In the genomic region with DNA sequence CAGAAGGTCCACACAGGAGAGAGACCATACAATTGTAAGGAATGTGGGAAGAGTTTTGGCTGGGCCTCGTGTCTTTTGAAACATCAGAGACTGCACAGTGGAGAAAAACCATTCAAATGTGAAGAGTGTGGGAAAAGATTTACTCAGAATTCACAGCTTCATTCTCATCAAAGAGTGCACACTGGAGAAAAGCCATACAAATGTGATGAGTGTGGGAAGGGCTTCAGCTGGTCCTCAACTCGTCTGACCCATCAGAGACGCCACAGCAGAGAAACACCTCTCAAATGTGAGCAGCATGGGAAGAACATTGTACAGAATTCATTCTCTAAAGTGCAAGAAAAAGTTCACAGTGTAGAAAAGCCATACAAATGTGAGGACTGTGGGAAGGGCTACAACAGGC, we compare ENCODE assay signal across 13 cellular contexts. TPM values are rescaled to one million over a fixed set of nuclear protein-coding genes. Genes with fewer than 3 reads are reported as not detected.
DNase-seq lines count a peak whose midpoint lies in the region; ATAC-seq, FAIRE-seq and TF ChIP-seq lines count a peak whose summit lies in the region.
"Had no signal": no experiment of that assay in that cellular context is flagged by ENCODE, and none has a peak within 500 bp of the region (broad histone marks: within the 10 kb centered on the region; RNA-seq: fewer than 3 reads in every experiment).

No MANE protein-coding gene starts in this region.

- H3K27me3 ChIP-seq in breast epithelium (no peaks in the 10 kb centered on the region), bronchial epithelial cell (ENCODE audit: control insufficient read depth, insufficient read depth, low read length) (no peaks in the 10 kb centered on the region), muscle layer of colon (ENCODE audit: control insufficient read depth in 1 of 2, insufficient read depth in 2 of 2, low read length in 2 of 2) (no peaks in the 10 kb centered on the region)

- H3K9me3 Mint-ChIP-seq in MCF 10A (ENCODE audit: unreplicated experiment) = peaks cover 27% of the 10 kb centered on the region

- peak; percentile 93 for FAIRE-seq in bronchial epithelial cell (lab: Jason Lieb, UNC)
- FAIRE-seq: GM19239 had no signal

- no peak for TF ChIP-seq CTCF in MCF 10A (IDR thresholded peaks at IDR 0.05; ENCODE audit: unreplicated experiment)
- no peak for TF ChIP-seq CTCF in breast epithelium (IDR thresholded peaks at IDR 0.05)
- no peak for TF ChIP-seq CTCF in bronchial epithelial cell (IDR thresholded peaks at IDR 0.05; ENCODE audit: insufficient read depth, low read length, severe bottlenecking)

- CTCF ChIA-PET in MCF 10A (lab: Yijun Ruan, JAX) = no interaction called here

- no peak overlapping the region for H3K4me3 ChIP-seq in breast epithelium
- H3K4me3 ChIP-seq in bronchial epithelial cell (ENCODE audit: low read depth, low read length) = no peak overlapping the region
- H3K4me3 ChIP-seq in muscle layer of colon (ENCODE audit: low read depth in 1 of 2, low read length in 2 of 2) = peak overlapping the region; percentile 11 to 29

- no peaks in the 10 kb centered on the region for H3K27me3 Mint-ChIP-seq in MCF 10A (ENCODE audit: insufficient read depth, unreplicated experiment)
- H3K27me3 Mint-ChIP-seq: IgD-negative memory B cell had no signal

- DNase-seq in MCF 10A (ENCODE audit: unreplicated experiment) = no peak
- DNase-seq in breast epithelium (ENCODE audit: low spot score in 2 of 2) = no peak
- no peak for DNase-seq in bronchial epithelial cell (ENCODE audit: low read depth)
- no peak for DNase-seq in kidney tubule cell (ENCODE audit: low spot score)
- no peak for DNase-seq in activated effector memory CD4-positive, alpha-beta T cell treated with anti-CD3 and anti-CD28 coated beads, Interleukin-2, amount 50 U/mL, for 16 hours
- DNase-seq: DMS53, GF-D8, HCEC 1CT had no signal

- H3K9ac ChIP-seq in muscle layer of colon (ENCODE audit: low read length) = no peak overlapping the region

- H3K36me3 ChIP-seq in breast epithelium = peaks cover 14% of the 10 kb centered on the region
- H3K36me3 ChIP-seq in bronchial epithelial cell (ENCODE audit: control insufficient read depth, insufficient read depth, low read length) = peaks cover 5% of the 10 kb centered on the region
- peaks cover 34% of the 10 kb centered on the region for H3K36me3 ChIP-seq in muscle layer of colon (ENCODE audit: insufficient read depth, low read length)

- no peak overlapping the region for H3K27ac Mint-ChIP-seq in MCF 10A (ENCODE audit: low read depth, unreplicated experiment)
- H3K27ac Mint-ChIP-seq: IgD-negative memory B cell had no signal

- TSS peak; percentile 12 for BruUV-seq in MCF 10A (replicated peaks; lab: Mats Ljungman, UMichigan)

- peaks cover 0 to 8% of the 10 kb centered on the region in 2 donors for H3K4me1 ChIP-seq in breast epithelium
- peaks cover 7% of the 10 kb centered on the region for H3K4me1 ChIP-seq in muscle layer of colon (ENCODE audit: insufficient read depth, low read length)

- POLR2A ChIA-PET in MCF 10A (lab: Yijun Ruan, JAX) = interaction anchor here (1.6 kb wide), 1 partner anchor 13 kb away, joined by 7 read pairs; no protein-coding TSS in a partner anchor

- H3K9me3 ChIP-seq in breast epithelium = peaks cover 70 to 82% of the 10 kb centered on the region in 2 donors
- peaks cover 36% of the 10 kb centered on the region for H3K9me3 ChIP-seq in muscle layer of colon (ENCODE audit: low read length)

- H3K27ac ChIP-seq in breast epithelium (no peak overlapping the region), muscle layer of colon (ENCODE audit: low read depth, low read length) (no peak overlapping the region)
- H3K27ac ChIP-seq: 22Rv1 had no signal

- H3K36me3 Mint-ChIP-seq in MCF 10A (ENCODE audit: insufficient read depth, unreplicated experiment) = peaks cover 58% of the 10 kb centered on the region

- intact Hi-C loops in MCF 10A (cut with micrococcal nuclease) = no loop called here
- intact Hi-C loops in breast epithelium (cut with DNase I; ENCODE audit: low total_unique reads) = no loop called here

- no peaks in the 10 kb centered on the region for H3K4me1 Mint-ChIP-seq in MCF 10A (ENCODE audit: insufficient read depth, unreplicated experiment)

- no peak overlapping the region for H3K4me3 Mint-ChIP-seq in MCF 10A (ENCODE audit: unreplicated experiment)

- no peak for ATAC-seq in GM21825 (IDR thresholded peaks at IDR 0.05; ENCODE audit: unreplicated experiment)

- no peak for TF ChIP-seq POLR2A in breast epithelium (IDR thresholded peaks at IDR 0.05)

RNA-seq across cellular contexts. Expression of a gene that starts 5.4 kb away (rescaled TPM):
- total RNA-seq in MCF 10A (2022) = 3.6 and 5.7 TPM in 2 replicates
- 1 to 10 TPM; 3.4 to 6.6 (median 4.6) TPM for total RNA-seq in breast epithelium
- total RNA-seq in bronchial epithelial cell = 4.2 TPM in 2 replicates

RNA-seq across cellular contexts. Expression of a gene that starts 13.6 kb away (rescaled TPM):
- 17.8 and 22.7 TPM in 2 replicates for total RNA-seq in MCF 10A (2022)
- total RNA-seq in breast epithelium = 10 to 100 TPM; 22.4 to 51.4 (median 30.8) TPM
- 24.5 and 27.0 TPM in 2 replicates for total RNA-seq in bronchial epithelial cell

RNA-seq across cellular contexts. Expression of a gene that starts 33.6 kb away (rescaled TPM):
- total RNA-seq in MCF 10A (2022) (9.5 and 9.6 TPM in 2 replicates), breast epithelium (10 to 100 TPM in 1 of 3 donors, 1 to 10 TPM in 2; 6.4 to 11.3 (median 8.2) TPM), bronchial epithelial cell (6.9 and 9.0 TPM in 2 replicates)

RNA-seq across cellular contexts. Expression of a gene that starts 35.8 kb away (rescaled TPM):
- 2.5 and 3.8 TPM in 2 replicates for total RNA-seq in MCF 10A (2022)
- total RNA-seq in breast epithelium = 1 to 10 TPM; 1.1 to 4.2 (median 2.9) TPM
- total RNA-seq in bronchial epithelial cell = 2.3 and 2.4 TPM in 2 replicates

RNA-seq across cellular contexts. Expression of a gene that starts 55.9 kb away (rescaled TPM):
- total RNA-seq in MCF 10A (2022) (0.56 and 0.59 TPM in 2 replicates), breast epithelium (10 to 100 TPM in 1 of 3 donors, 1 to 10 TPM in 2; 2.6 to 12.3 (median 5.6) TPM), bronchial epithelial cell (5.8 and 6.1 TPM in 2 replicates)

Comparison
In these comparisons a context has a peak if more than half of its experiments do, and no peak if none do; other contexts are left out.
1. H3K4me3 ChIP-seq: peak in muscle layer of colon (2 of 2); none in breast epithelium (0 of 3) and bronchial epithelial cell (single experiment).